In genomic region chr19:35946203-35946602, GRCh38 we compare ENCODE assay signal across 1 cellular context.
TF ChIP-seq lines count a peak whose summit lies in the region.

No MANE protein-coding gene starts in this region.

TF ChIP-seq in HepG2, 621 proteins besides CTCF, POLR2A, EP300 and RAD21:
- TF ChIP-seq ZNF121 (CRISPR knock-in tag; IDR thresholded peaks at IDR 0.05), result 0 out of 2 replicates have a peak, but pooled peaks have one; percentile 15
- no peak for TF ChIP-seq SMAD3 (CRISPR knock-in tag; IDR thresholded peaks at IDR 0.05)
